ENCODE assay signal across 25 cellular contexts in genomic region chr9:87525546-87526303, GRCh38.
"Had no signal": no experiment of that assay in that cellular context is flagged by ENCODE, and none has a peak within 500 bp of the region (broad histone marks: within the 10 kb centered on the region; RNA-seq: fewer than 3 reads in every experiment).

No MANE protein-coding gene starts in this region.

- H3K27ac ChIP-seq: ascending aorta, body of pancreas, Peyer's patch, RWPE1, SJCRH30, VCaP had no signal

- H3K4me1 Mint-ChIP-seq: activated naive CD4-positive, alpha-beta T cell treated with anti-CD3 and anti-CD28 coated beads, Interleukin-2, amount 50 U/mL, for 24 hours had no signal

- H3K27me3 ChIP-seq: ascending aorta, body of pancreas, Peyer's patch, SJCRH30 had no signal

- ATAC-seq: activated CD4-positive, CD25-positive, alpha-beta regulatory T cell treated with anti-CD3 and anti-CD28 coated beads, Interleukin-2, amount 50 U/mL, for 24 hours; activated CD8-positive, alpha-beta T cell treated with anti-CD3 and anti-CD28 coated beads for 36 hours; body of pancreas had no signal

- DNase-seq: activated CD4-positive, alpha-beta T cell treated with anti-CD3 and anti-CD28 coated beads for 4 hours; activated CD8-positive, alpha-beta T cell treated with anti-CD3 and anti-CD28 coated beads for 36 hours; activated effector memory CD4-positive, alpha-beta T cell treated with Interleukin-2 at 50 U/mL for 16 hours; activated naive CD4-positive, alpha-beta T cell; activated T-cell treated with anti-CD3 and anti-CD28 coated beads, Interleukin-2, amount 50 U/mL, for 24 hours; body of pancreas; central memory CD4-positive, alpha-beta T cell; MM.1S; NCI-H1105; NCI-H1436; NCI-H1694 treated with DMSO at 0.1 percent for 48 hours; NCI-H2081; NCI-H446; NCI-H524; Peyer's patch; Right ventricle myocardium superior; SJCRH30; SK-N-SH; T-helper 1 cell had no signal

- H3K9ac ChIP-seq: SK-N-SH had no signal

- H3K27ac Mint-ChIP-seq: activated CD8-positive, alpha-beta T cell treated with anti-CD3 and anti-CD28 coated beads for 36 hours; activated naive CD4-positive, alpha-beta T cell treated with anti-CD3 and anti-CD28 coated beads, Interleukin-2, amount 50 U/mL, for 24 hours; activated T-cell treated with anti-CD3 and anti-CD28 coated beads, Interleukin-2, amount 50 U/mL, for 24 hours; activated T-helper 1 cell treated with anti-CD3 and anti-CD28 coated beads, Interleukin-12 subunit alpha, Interleukin-12 subunit beta, Interleukin-2, Interleukin-4 antibody, amounts not matched to agents 30 ng/mL and 10 ng/mL and 1 ng/mL, durations not matched to agents 14 hours and 24 hours and 36 hours had no signal

- H3K27me3 Mint-ChIP-seq: activated CD8-positive, alpha-beta T cell treated with anti-CD3 and anti-CD28 coated beads for 36 hours; activated T-cell treated with anti-CD3 and anti-CD28 coated beads, Interleukin-2, amount 50 U/mL, for 24 hours had no signal

- H3K4me2 ChIP-seq: SK-N-SH had no signal

- H3K9me2 ChIP-seq: SK-N-SH had no signal

- H3K4me3 ChIP-seq: ascending aorta, body of pancreas, Peyer's patch, SJCRH30 had no signal

- H3K4me3 Mint-ChIP-seq: activated CD8-positive, alpha-beta T cell treated with anti-CD3 and anti-CD28 coated beads for 36 hours; activated naive CD4-positive, alpha-beta T cell treated with anti-CD3 and anti-CD28 coated beads, Interleukin-2, amount 50 U/mL, for 24 hours; activated T-cell treated with anti-CD3 and anti-CD28 coated beads, Interleukin-2, amount 50 U/mL, for 24 hours; activated T-helper 1 cell treated with anti-CD3 and anti-CD28 coated beads, Interleukin-12 subunit alpha, Interleukin-12 subunit beta, Interleukin-2, Interleukin-4 antibody, amounts not matched to agents 30 ng/mL and 10 ng/mL and 1 ng/mL, durations not matched to agents 14 hours and 24 hours and 36 hours had no signal

- H3K9me3 ChIP-seq: ascending aorta, body of pancreas, Peyer's patch, SJCRH30, SK-N-SH had no signal

- H3K4me1 ChIP-seq: ascending aorta, SJCRH30 had no signal

- H3K9me3 Mint-ChIP-seq: activated CD8-positive, alpha-beta T cell treated with anti-CD3 and anti-CD28 coated beads for 36 hours; activated naive CD4-positive, alpha-beta T cell treated with anti-CD3 and anti-CD28 coated beads, Interleukin-2, amount 50 U/mL, for 24 hours; activated T-cell treated with anti-CD3 and anti-CD28 coated beads, Interleukin-2, amount 50 U/mL, for 24 hours; activated T-helper 1 cell treated with anti-CD3 and anti-CD28 coated beads, Interleukin-12 subunit alpha, Interleukin-12 subunit beta, Interleukin-2, Interleukin-4 antibody, amounts not matched to agents 30 ng/mL and 10 ng/mL and 1 ng/mL, durations not matched to agents 14 hours and 24 hours and 36 hours had no signal

- H3K36me3 ChIP-seq: ascending aorta, Peyer's patch had no signal

- H3K36me3 Mint-ChIP-seq: activated naive CD4-positive, alpha-beta T cell treated with anti-CD3 and anti-CD28 coated beads, Interleukin-2, amount 50 U/mL, for 24 hours had no signal
